In the genomic region with DNA sequence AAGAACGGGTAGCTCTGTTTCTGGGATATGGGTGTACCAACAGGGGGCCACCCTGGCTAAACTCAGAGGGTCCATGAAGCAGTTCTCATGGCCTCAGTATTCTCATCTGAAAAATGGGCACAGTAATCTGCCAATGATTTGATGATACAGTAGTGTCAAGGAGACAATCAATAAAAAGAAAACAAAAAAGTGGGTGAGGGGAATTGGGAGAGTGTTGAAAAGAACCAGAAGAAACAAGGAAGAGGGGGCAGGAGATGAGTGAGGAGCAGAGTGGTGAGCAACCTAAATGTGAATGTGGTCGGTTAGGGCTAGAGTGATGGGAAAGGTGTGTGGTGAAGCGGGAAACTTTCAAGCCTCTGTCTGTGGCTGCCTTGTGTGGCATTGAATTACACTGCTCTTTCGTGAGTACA, we compare ENCODE assay signal across 21 cellular contexts. TPM values are rescaled to one million over a fixed set of nuclear protein-coding genes. Genes with fewer than 3 reads are reported as not detected.
A peak's percentile ranks its signal among the peaks of the same experiment; 100 is the strongest.
DNase-seq lines count a peak whose midpoint lies in the region; ATAC-seq, FAIRE-seq and TF ChIP-seq lines count a peak whose summit lies in the region.
"Had no signal": no experiment of that assay in that cellular context is flagged by ENCODE, and none has a peak within 500 bp of the region (broad histone marks: within the 10 kb centered on the region; RNA-seq: fewer than 3 reads in every experiment).

No MANE protein-coding gene starts in this region.

- peak; percentile 21 for ATAC-seq in activated T-helper 17 cell treated with anti-CD3 and anti-CD28 coated beads, Interleukin-2, amount 50 U/mL, for 72 hours (replicated peaks)
- ATAC-seq: foreskin keratinocyte, left lobe of liver had no signal

- peak overlapping the region; percentile 51 for H3K27ac ChIP-seq in CD8-positive, alpha-beta memory T cell (ENCODE audit: low read depth, low read length)
- H3K27ac ChIP-seq in mucosa of rectum (ENCODE audit: low read depth in 2 of 2, low read length in 2 of 2): peak overlapping the region in 1 of 2 donors; percentile 44
- H3K27ac ChIP-seq: foreskin keratinocyte, sigmoid colon, SJSA1 had no signal

- H3K36me3 Mint-ChIP-seq in CD8-positive, alpha-beta memory T cell: peaks cover 2 to 33% (median 10%) of the 10 kb centered on the region in 3 donors
- no peaks in the 10 kb centered on the region for H3K36me3 Mint-ChIP-seq in activated T-helper 17 cell treated with anti-CD3 and anti-CD28 coated beads, Interleukin-2, amount 50 U/mL, for 72 hours (ENCODE audit: low read depth)
- no peaks in the 10 kb centered on the region for H3K36me3 Mint-ChIP-seq in chondrocyte (ENCODE audit: low read depth)

- H3K36me3 ChIP-seq in CD8-positive, alpha-beta memory T cell (ENCODE audit: insufficient read depth, low read length): no peaks in the 10 kb centered on the region
- no peaks in the 10 kb centered on the region for H3K36me3 ChIP-seq in mucosa of rectum (ENCODE audit: control insufficient read depth in 2 of 2, insufficient read depth in 2 of 2, low read length in 2 of 2)
- H3K36me3 ChIP-seq: sigmoid colon, SJSA1 had no signal

- H3K4me3 ChIP-seq in CD8-positive, alpha-beta memory T cell (ENCODE audit: low read length): peak overlapping the region; percentile 52
- peak overlapping the region; percentile 16 to 65 for H3K4me3 ChIP-seq in mucosa of rectum (ENCODE audit: low read length in 2 of 2)
- H3K4me3 ChIP-seq: sigmoid colon, SJSA1 had no signal

- TF ChIP-seq CTCF in chondrocyte (IDR thresholded peaks at IDR 0.05): no peak

- no peak for TF ChIP-seq POLR2A in GM12891 (IDR thresholded peaks at IDR 0.05; ENCODE audit: low read depth, low read length)
- TF ChIP-seq POLR2A in erythroblast (IDR thresholded peaks at IDR 0.05; ENCODE audit: low read length): no peak

- H3K9me3 ChIP-seq in CD8-positive, alpha-beta memory T cell (ENCODE audit: low read length): no peaks in the 10 kb centered on the region
- H3K9me3 ChIP-seq in mucosa of rectum (ENCODE audit: control insufficient read depth in 2 of 2, low read length in 2 of 2): no peaks in the 10 kb centered on the region
- H3K9me3 ChIP-seq: sigmoid colon, SJSA1 had no signal

- H3K4me1 ChIP-seq in CD8-positive, alpha-beta memory T cell (ENCODE audit: insufficient read depth, low read length): peaks cover 50% of the 10 kb centered on the region
- no peaks in the 10 kb centered on the region for H3K4me1 ChIP-seq in mucosa of rectum (ENCODE audit: control insufficient read depth in 2 of 2, insufficient read depth in 2 of 2, low read length in 2 of 2)
- H3K4me1 ChIP-seq: sigmoid colon, SJSA1 had no signal

- no peaks in the 10 kb centered on the region for H3K27me3 ChIP-seq in CD8-positive, alpha-beta memory T cell (ENCODE audit: insufficient read depth, low read length, poor library complexity, severe bottlenecking)
- H3K27me3 ChIP-seq in mucosa of rectum (ENCODE audit: control insufficient read depth in 2 of 2, insufficient read depth in 2 of 2, low read length in 2 of 2): no peaks in the 10 kb centered on the region
- H3K27me3 ChIP-seq: foreskin keratinocyte, sigmoid colon had no signal

- CTCF ChIA-PET in CD8-positive, alpha-beta memory T cell (lab: Charles Lee): interaction anchor here (0.9 to 8.4 kb wide), 6 partner anchors 14 to 60 kb away, joined by 3 to 66 read pairs (median 4); no protein-coding TSS in a partner anchor

- peaks cover 9 to 23% (median 19%) of the 10 kb centered on the region in 5 donors for H3K9me3 Mint-ChIP-seq in CD8-positive, alpha-beta memory T cell
- peaks cover under 1% of the 10 kb centered on the region for H3K9me3 Mint-ChIP-seq in activated T-helper 17 cell treated with anti-CD3 and anti-CD28 coated beads, Interleukin-2, amount 50 U/mL, for 72 hours
- H3K9me3 Mint-ChIP-seq in chondrocyte (ENCODE audit: low read depth): peaks cover 5% of the 10 kb centered on the region

- FAIRE-seq in GM12891 (lab: Jason Lieb, UNC): peak; percentile 89
- FAIRE-seq: endometrium had no signal

- H3K4me3 Mint-ChIP-seq in CD8-positive, alpha-beta memory T cell: peak overlapping the region; percentile 89 to 98 (median 94)
- peak overlapping the region; percentile 25 for H3K4me3 Mint-ChIP-seq in activated T-helper 17 cell treated with anti-CD3 and anti-CD28 coated beads, Interleukin-2, amount 50 U/mL, for 72 hours
- no peak overlapping the region for H3K4me3 Mint-ChIP-seq in chondrocyte (ENCODE audit: unreplicated experiment)

- no peaks in the 10 kb centered on the region for H3K27me3 Mint-ChIP-seq in CD8-positive, alpha-beta memory T cell
- no peaks in the 10 kb centered on the region for H3K27me3 Mint-ChIP-seq in activated T-helper 17 cell treated with anti-CD3 and anti-CD28 coated beads, Interleukin-2, amount 50 U/mL, for 72 hours
- H3K27me3 Mint-ChIP-seq in chondrocyte (ENCODE audit: low read depth): peaks cover 6% of the 10 kb centered on the region

- no peak for DNase-seq in CD8-positive, alpha-beta memory T cell
- no peak for DNase-seq in GM12891 (ENCODE audit: insufficient read length, low spot score)
- no peak for DNase-seq in chondrocyte (ENCODE audit: low spot score)
- no peak for DNase-seq in stimulated activated CD4-positive, alpha-beta T cell treated with anti-CD3 and anti-CD28 coated beads, Interleukin-1b, Interleukin-23, amount 100 ng/mL, for 48 hours
- no peak for DNase-seq in hepatic stellate cell (ENCODE audit: low spot score)
- DNase-seq in erythroblast (lab: John Stamatoyannopoulos, UW): no peak
- DNase-seq: caudate nucleus; DMS153; foreskin keratinocyte; NCI-H187 treated with DMSO at 0.1 percent for 48 hours; NCI-H510A treated with DMSO at 0.1 percent for 48 hours; OCI-M1; sigmoid colon; stimulated activated CD4-positive, alpha-beta T cell treated with anti-CD3 and anti-CD28 coated beads, Interleukin-2, amount 100 ng/mL, for 48 hours; trophoblast cell had no signal

- peaks cover 80 to 82% (median 80%) of the 10 kb centered on the region in 3 donors for H3K4me1 Mint-ChIP-seq in CD8-positive, alpha-beta memory T cell
- H3K4me1 Mint-ChIP-seq in activated T-helper 17 cell treated with anti-CD3 and anti-CD28 coated beads, Interleukin-2, amount 50 U/mL, for 72 hours: peaks cover 25% of the 10 kb centered on the region
- H3K4me1 Mint-ChIP-seq in chondrocyte (ENCODE audit: low read depth): no peaks in the 10 kb centered on the region

- H3K27ac Mint-ChIP-seq in CD8-positive, alpha-beta memory T cell: peak overlapping the region; percentile 86 to 98 (median 90)
- H3K27ac Mint-ChIP-seq in activated T-helper 17 cell treated with anti-CD3 and anti-CD28 coated beads, Interleukin-2, amount 50 U/mL, for 72 hours: peak overlapping the region; percentile 21
- H3K27ac Mint-ChIP-seq in chondrocyte (ENCODE audit: unreplicated experiment): no peak overlapping the region

- peak overlapping the region in 1 of 2 donors; percentile 43 for H3K9ac ChIP-seq in mucosa of rectum (ENCODE audit: low read depth in 1 of 2, low read length in 2 of 2)

- POLR2A ChIA-PET in CD8-positive, alpha-beta memory T cell (lab: Charles Lee): no interaction called here

TF ChIP-seq in GM12891, 5 proteins besides CTCF, POLR2A, EP300 and RAD21:
- TF ChIP-seq SPI1 (IDR thresholded peaks at IDR 0.05; ENCODE audit: low read depth, low read length) (no peak), POLR2AphosphoS5 (IDR thresholded peaks at IDR 0.05; ENCODE audit: low read depth, low read length) (no peak), POU2F2 (IDR thresholded peaks at IDR 0.05; ENCODE audit: low read depth, low read length) (no peak), PAX5 (IDR thresholded peaks at IDR 0.05; ENCODE audit: insufficient read depth, low read length, severe bottlenecking) (no peak), TAF1 (IDR thresholded peaks at IDR 0.05; ENCODE audit: low read depth, low read length) (no peak)
TF ChIP-seq in GM12891: peak in this region for 0.

RNA-seq across cellular contexts. Expression of gene SLAMF7, which starts 2.0 kb away (rescaled TPM):
- total RNA-seq in CD8-positive, alpha-beta memory T cell: 10 to 100 TPM; 79.5 to 97.4 TPM
- polyA plus RNA-seq in CD8-positive, alpha-beta memory T cell: 165 TPM
- 123 TPM for polyA plus RNA-seq in GM12891 (2012; ENCODE audit: low read depth, missing spikeins)
- total RNA-seq in activated T-helper 17 cell treated with anti-CD3 and anti-CD28 coated beads, Interleukin-2, amount 50 U/mL, for 72 hours: 10 to 100 TPM in 1 of 2 donors, 1 to 10 TPM in 1; 4.5 to 15.0 TPM
- not detected in 3 replicates for total RNA-seq in chondrocyte
- total RNA-seq: SJSA1 had no signal
- polyA plus RNA-seq: BJ had no signal

RNA-seq across cellular contexts. Expression of gene CD48, which starts 29.5 kb away (rescaled TPM):
- total RNA-seq in CD8-positive, alpha-beta memory T cell: 100 to 1,000 TPM; 224 to 234 TPM
- polyA plus RNA-seq in CD8-positive, alpha-beta memory T cell: 250 TPM
- polyA plus RNA-seq in GM12891 (2012; ENCODE audit: low read depth, missing spikeins): 614 TPM
- 100 to 1,000 TPM; 151 to 179 TPM for total RNA-seq in activated T-helper 17 cell treated with anti-CD3 and anti-CD28 coated beads, Interleukin-2, amount 50 U/mL, for 72 hours
- total RNA-seq in chondrocyte: not detected in 3 replicates
- total RNA-seq: foreskin keratinocyte, SJSA1 had no signal
- polyA plus RNA-seq: BJ, foreskin keratinocyte had no signal

RNA-seq across cellular contexts. Expression of gene LY9, which starts 54.9 kb away (rescaled TPM):
- 10 to 100 TPM; 16.4 to 16.5 TPM for total RNA-seq in CD8-positive, alpha-beta memory T cell
- polyA plus RNA-seq in CD8-positive, alpha-beta memory T cell: 206 TPM
- 9.2 TPM for polyA plus RNA-seq in GM12891 (2012; ENCODE audit: low read depth, missing spikeins)
- total RNA-seq in activated T-helper 17 cell treated with anti-CD3 and anti-CD28 coated beads, Interleukin-2, amount 50 U/mL, for 72 hours: 1 to 10 TPM; 1.9 to 3.2 TPM
- total RNA-seq in chondrocyte: not detected in 3 replicates
- total RNA-seq: foreskin keratinocyte, SJSA1 had no signal
- polyA plus RNA-seq: BJ, foreskin keratinocyte had no signal

Comparison
In these comparisons a context has a peak if more than half of its experiments do, and no peak if none do; other contexts are left out.
1. RNA of gene CD48, which starts 29.5 kb away (total RNA-seq): 224 to 234 TPM in CD8-positive, alpha-beta memory T cell and 151 to 179 TPM in activated T-helper 17 cell treated with anti-CD3 and anti-CD28 coated beads, Interleukin-2, amount 50 U/mL, for 72 hours; not detected in chondrocyte; every median in the first group is over 100 times any median in the second.
2. RNA of gene LY9, which starts 54.9 kb away (total RNA-seq): 16.4 to 16.5 TPM in CD8-positive, alpha-beta memory T cell; 1.9 to 3.2 TPM in activated T-helper 17 cell treated with anti-CD3 and anti-CD28 coated beads, Interleukin-2, amount 50 U/mL, for 72 hours and not detected in chondrocyte; every median in the first group is over 4 times any median in the second.